2 cellular contexts compared by ENCODE assay signal in genomic region chr11:73315288-73316020, GRCh38.
TF ChIP-seq lines count a peak whose summit lies in the region.

No MANE protein-coding gene starts in this region.

TF ChIP-seq in SK-N-SH, 30 proteins besides CTCF, POLR2A, EP300 and RAD21 (continued from another document):
- TF ChIP-seq MEF2A (IDR thresholded peaks at IDR 0.05; ENCODE audit: borderline replicate concordance, low read depth) (no peak), EZH2phosphoT487 (IDR thresholded peaks at IDR 0.05; ENCODE audit: borderline replicate concordance, low read depth) (no peak), NRF1 (IDR thresholded peaks at IDR 0.05; ENCODE audit: low read depth, low read length) (no peak), MXI1 (IDR thresholded peaks at IDR 0.05; ENCODE audit: low read depth, low read length) (no peak), RCOR1 (IDR thresholded peaks at IDR 0.05; ENCODE audit: low read length) (no peak), SMC3 (IDR thresholded peaks at IDR 0.05; ENCODE audit: low read depth, low read length) (no peak), ZBTB33 (IDR thresholded peaks at IDR 0.05; ENCODE audit: borderline replicate concordance, low read depth) (no peak), TEAD4 (IDR thresholded peaks at IDR 0.05; ENCODE audit: borderline replicate concordance, insufficient read depth) (no peak), GABPA (IDR thresholded peaks at IDR 0.05; ENCODE audit: low read depth) (no peak)

TF ChIP-seq in SK-N-SH treated with all-trans-retinoic acid at 6 μM for 48 hours, 23 proteins besides CTCF, POLR2A, EP300 and RAD21 (continued from another document):
- TF ChIP-seq POU6F1 (CRISPR knock-in tag; IDR thresholded peaks at IDR 0.05; ENCODE audit: borderline replicate concordance, low read depth) (no peak), CSRNP3 (CRISPR knock-in tag; IDR thresholded peaks at IDR 0.05) (no peak), ZNF70 (CRISPR knock-in tag; IDR thresholded peaks at IDR 0.05) (no peak), ARNTL (CRISPR knock-in tag; IDR thresholded peaks at IDR 0.05; ENCODE audit: borderline replicate concordance, low read depth) (no peak), ZNF8 (CRISPR knock-in tag; IDR thresholded peaks at IDR 0.05) (no peak), RARB (CRISPR knock-in tag; IDR thresholded peaks at IDR 0.05) (no peak), SNAI2 (CRISPR knock-in tag; IDR thresholded peaks at IDR 0.05) (no peak), ZNF565 (CRISPR knock-in tag; conservative IDR thresholded peaks at IDR 0.05; ENCODE audit: low read depth) (no peak), PPARA (CRISPR knock-in tag; IDR thresholded peaks at IDR 0.05; ENCODE audit: borderline replicate concordance) (no peak), ISL1 (CRISPR knock-in tag; IDR thresholded peaks at IDR 0.05) (no peak), CREB5 (CRISPR knock-in tag; IDR thresholded peaks at IDR 0.05; ENCODE audit: low read depth) (no peak), ESRRG (CRISPR knock-in tag; IDR thresholded peaks at IDR 0.05) (no peak), GLIS3 (CRISPR knock-in tag; IDR thresholded peaks at IDR 0.05) (no peak), ZFP30 (CRISPR knock-in tag; IDR thresholded peaks at IDR 0.05) (no peak), OSR1 (CRISPR knock-in tag; IDR thresholded peaks at IDR 0.05) (no peak), TSHZ2 (CRISPR knock-in tag; IDR thresholded peaks at IDR 0.05) (no peak)
